2 cellular contexts compared by ENCODE assay signal in the genomic region with DNA sequence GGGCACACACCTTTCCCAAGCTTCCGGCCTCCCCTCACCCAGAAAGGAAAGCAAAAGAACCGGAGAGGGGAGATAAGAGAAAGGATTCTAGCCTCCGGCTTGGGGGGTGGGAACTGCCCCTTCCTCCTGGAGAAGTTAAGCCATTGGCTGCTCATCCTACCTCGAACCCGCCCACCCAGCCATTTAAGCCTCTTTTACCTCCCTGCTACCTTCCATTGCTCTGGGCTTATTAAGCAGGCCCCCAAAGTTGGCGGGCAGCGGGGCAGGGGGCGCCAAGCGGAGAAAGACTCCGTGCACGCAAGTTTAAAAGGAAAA.
TF ChIP-seq lines count a peak whose summit lies in the region.

No MANE protein-coding gene starts in this region.

TF ChIP-seq in A549, 52 proteins besides CTCF, POLR2A, EP300 and RAD21 (continued from another document):
- TF ChIP-seq, protein P1, sequence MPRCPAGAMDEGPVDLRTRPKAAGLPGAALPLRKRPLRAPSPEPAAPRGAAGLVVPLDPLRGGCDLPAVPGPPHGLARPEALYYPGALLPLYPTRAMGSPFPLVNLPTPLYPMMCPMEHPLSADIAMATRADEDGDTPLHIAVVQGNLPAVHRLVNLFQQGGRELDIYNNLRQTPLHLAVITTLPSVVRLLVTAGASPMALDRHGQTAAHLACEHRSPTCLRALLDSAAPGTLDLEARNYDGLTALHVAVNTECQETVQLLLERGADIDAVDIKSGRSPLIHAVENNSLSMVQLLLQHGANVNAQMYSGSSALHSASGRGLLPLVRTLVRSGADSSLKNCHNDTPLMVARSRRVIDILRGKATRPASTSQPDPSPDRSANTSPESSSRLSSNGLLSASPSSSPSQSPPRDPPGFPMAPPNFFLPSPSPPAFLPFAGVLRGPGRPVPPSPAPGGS (IDR thresholded peaks at IDR 0.05) = peak; percentile 87
- peak in 1 of 2 experiments; percentile 94; a peak in 3 of 5 replicates for TF ChIP-seq JUN (IDR thresholded peaks at IDR 0.05)

TF ChIP-seq in HepG2, 621 proteins besides CTCF, POLR2A, EP300 and RAD21 (continues in another document):
- TF ChIP-seq, protein P2, sequence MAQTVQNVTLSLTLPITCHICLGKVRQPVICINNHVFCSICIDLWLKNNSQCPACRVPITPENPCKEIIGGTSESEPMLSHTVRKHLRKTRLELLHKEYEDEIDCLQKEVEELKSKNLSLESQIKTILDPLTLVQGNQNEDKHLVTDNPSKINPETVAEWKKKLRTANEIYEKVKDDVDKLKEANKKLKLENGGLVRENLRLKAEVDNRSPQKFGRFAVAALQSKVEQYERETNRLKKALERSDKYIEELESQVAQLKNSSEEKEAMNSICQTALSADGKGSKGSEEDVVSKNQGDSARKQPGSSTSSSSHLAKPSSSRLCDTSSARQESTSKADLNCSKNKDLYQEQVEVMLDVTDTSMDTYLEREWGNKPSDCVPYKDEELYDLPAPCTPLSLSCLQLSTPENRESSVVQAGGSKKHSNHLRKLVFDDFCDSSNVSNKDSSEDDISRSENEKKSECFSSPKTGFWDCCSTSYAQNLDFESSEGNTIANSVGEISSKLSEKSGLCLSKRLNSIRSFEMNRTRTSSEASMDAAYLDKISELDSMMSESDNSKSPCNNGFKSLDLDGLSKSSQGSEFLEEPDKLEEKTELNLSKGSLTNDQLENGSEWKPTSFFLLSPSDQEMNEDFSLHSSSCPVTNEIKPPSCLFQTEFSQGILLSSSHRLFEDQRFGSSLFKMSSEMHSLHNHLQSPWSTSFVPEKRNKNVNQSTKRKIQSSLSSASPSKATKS (CRISPR knock-in tag; IDR thresholded peaks at IDR 0.05) = no peak
- TF ChIP-seq, protein P3, sequence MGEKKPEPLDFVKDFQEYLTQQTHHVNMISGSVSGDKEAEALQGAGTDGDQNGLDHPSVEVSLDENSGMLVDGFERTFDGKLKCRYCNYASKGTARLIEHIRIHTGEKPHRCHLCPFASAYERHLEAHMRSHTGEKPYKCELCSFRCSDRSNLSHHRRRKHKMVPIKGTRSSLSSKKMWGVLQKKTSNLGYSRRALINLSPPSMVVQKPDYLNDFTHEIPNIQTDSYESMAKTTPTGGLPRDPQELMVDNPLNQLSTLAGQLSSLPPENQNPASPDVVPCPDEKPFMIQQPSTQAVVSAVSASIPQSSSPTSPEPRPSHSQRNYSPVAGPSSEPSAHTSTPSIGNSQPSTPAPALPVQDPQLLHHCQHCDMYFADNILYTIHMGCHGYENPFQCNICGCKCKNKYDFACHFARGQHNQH (CRISPR knock-in tag; IDR thresholded peaks at IDR 0.05) = no peak
- TF ChIP-seq, protein P4, sequence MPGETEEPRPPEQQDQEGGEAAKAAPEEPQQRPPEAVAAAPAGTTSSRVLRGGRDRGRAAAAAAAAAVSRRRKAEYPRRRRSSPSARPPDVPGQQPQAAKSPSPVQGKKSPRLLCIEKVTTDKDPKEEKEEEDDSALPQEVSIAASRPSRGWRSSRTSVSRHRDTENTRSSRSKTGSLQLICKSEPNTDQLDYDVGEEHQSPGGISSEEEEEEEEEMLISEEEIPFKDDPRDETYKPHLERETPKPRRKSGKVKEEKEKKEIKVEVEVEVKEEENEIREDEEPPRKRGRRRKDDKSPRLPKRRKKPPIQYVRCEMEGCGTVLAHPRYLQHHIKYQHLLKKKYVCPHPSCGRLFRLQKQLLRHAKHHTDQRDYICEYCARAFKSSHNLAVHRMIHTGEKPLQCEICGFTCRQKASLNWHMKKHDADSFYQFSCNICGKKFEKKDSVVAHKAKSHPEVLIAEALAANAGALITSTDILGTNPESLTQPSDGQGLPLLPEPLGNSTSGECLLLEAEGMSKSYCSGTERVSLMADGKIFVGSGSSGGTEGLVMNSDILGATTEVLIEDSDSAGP (CRISPR knock-in tag; IDR thresholded peaks at IDR 0.05; ENCODE audit: borderline replicate concordance) = no peak
- TF ChIP-seq EHMT2 (IDR thresholded peaks at IDR 0.05; ENCODE audit: borderline replicate concordance, low read depth, low read length) (no peak), ARNTL (CRISPR knock-in tag; IDR thresholded peaks at IDR 0.05) (no peak), GABPB1 (CRISPR knock-in tag; IDR thresholded peaks at IDR 0.05) (0 out of 2 replicates have a peak, but pooled peaks have one; percentile 7), ZNF841 (CRISPR knock-in tag; IDR thresholded peaks at IDR 0.05; ENCODE audit: borderline replicate concordance) (no peak), JDP2 (CRISPR knock-in tag; IDR thresholded peaks at IDR 0.05; ENCODE audit: borderline replicate concordance) (no peak), ZFAT (CRISPR knock-in tag; conservative IDR thresholded peaks at IDR 0.05) (no peak), ZNF350 (CRISPR knock-in tag; IDR thresholded peaks at IDR 0.05; ENCODE audit: borderline replicate concordance, low read depth) (0 out of 2 replicates have a peak, but pooled peaks have one; percentile 23), KDM2A (CRISPR knock-in tag; IDR thresholded peaks at IDR 0.05; ENCODE audit: borderline replicate concordance, low read depth) (0 out of 2 replicates have a peak, but pooled peaks have one; percentile 1), ZNF781 (CRISPR knock-in tag; IDR thresholded peaks at IDR 0.05; ENCODE audit: borderline replicate concordance, not compliant biosample characterization) (no peak)
- TF ChIP-seq, protein P5, sequence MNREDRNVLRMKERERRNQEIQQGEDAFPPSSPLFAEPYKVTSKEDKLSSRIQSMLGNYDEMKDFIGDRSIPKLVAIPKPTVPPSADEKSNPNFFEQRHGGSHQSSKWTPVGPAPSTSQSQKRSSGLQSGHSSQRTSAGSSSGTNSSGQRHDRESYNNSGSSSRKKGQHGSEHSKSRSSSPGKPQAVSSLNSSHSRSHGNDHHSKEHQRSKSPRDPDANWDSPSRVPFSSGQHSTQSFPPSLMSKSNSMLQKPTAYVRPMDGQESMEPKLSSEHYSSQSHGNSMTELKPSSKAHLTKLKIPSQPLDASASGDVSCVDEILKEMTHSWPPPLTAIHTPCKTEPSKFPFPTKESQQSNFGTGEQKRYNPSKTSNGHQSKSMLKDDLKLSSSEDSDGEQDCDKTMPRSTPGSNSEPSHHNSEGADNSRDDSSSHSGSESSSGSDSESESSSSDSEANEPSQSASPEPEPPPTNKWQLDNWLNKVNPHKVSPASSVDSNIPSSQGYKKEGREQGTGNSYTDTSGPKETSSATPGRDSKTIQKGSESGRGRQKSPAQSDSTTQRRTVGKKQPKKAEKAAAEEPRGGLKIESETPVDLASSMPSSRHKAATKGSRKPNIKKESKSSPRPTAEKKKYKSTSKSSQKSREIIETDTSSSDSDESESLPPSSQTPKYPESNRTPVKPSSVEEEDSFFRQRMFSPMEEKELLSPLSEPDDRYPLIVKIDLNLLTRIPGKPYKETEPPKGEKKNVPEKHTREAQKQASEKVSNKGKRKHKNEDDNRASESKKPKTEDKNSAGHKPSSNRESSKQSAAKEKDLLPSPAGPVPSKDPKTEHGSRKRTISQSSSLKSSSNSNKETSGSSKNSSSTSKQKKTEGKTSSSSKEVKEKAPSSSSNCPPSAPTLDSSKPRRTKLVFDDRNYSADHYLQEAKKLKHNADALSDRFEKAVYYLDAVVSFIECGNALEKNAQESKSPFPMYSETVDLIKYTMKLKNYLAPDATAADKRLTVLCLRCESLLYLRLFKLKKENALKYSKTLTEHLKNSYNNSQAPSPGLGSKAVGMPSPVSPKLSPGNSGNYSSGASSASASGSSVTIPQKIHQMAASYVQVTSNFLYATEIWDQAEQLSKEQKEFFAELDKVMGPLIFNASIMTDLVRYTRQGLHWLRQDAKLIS (CRISPR knock-in tag; IDR thresholded peaks at IDR 0.05) = no peak
- TF ChIP-seq, protein P6, sequence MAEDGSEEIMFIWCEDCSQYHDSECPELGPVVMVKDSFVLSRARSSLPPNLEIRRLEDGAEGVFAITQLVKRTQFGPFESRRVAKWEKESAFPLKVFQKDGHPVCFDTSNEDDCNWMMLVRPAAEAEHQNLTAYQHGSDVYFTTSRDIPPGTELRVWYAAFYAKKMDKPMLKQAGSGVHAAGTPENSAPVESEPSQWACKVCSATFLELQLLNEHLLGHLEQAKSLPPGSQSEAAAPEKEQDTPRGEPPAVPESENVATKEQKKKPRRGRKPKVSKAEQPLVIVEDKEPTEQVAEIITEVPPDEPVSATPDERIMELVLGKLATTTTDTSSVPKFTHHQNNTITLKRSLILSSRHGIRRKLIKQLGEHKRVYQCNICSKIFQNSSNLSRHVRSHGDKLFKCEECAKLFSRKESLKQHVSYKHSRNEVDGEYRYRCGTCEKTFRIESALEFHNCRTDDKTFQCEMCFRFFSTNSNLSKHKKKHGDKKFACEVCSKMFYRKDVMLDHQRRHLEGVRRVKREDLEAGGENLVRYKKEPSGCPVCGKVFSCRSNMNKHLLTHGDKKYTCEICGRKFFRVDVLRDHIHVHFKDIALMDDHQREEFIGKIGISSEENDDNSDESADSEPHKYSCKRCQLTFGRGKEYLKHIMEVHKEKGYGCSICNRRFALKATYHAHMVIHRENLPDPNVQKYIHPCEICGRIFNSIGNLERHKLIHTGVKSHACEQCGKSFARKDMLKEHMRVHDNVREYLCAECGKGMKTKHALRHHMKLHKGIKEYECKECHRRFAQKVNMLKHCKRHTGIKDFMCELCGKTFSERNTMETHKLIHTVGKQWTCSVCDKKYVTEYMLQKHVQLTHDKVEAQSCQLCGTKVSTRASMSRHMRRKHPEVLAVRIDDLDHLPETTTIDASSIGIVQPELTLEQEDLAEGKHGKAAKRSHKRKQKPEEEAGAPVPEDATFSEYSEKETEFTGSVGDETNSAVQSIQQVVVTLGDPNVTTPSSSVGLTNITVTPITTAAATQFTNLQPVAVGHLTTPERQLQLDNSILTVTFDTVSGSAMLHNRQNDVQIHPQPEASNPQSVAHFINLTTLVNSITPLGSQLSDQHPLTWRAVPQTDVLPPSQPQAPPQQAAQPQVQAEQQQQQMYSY (CRISPR knock-in tag; IDR thresholded peaks at IDR 0.05) = peak; percentile 16; the same call in 1 of the 2 replicates
- TF ChIP-seq, protein P7, sequence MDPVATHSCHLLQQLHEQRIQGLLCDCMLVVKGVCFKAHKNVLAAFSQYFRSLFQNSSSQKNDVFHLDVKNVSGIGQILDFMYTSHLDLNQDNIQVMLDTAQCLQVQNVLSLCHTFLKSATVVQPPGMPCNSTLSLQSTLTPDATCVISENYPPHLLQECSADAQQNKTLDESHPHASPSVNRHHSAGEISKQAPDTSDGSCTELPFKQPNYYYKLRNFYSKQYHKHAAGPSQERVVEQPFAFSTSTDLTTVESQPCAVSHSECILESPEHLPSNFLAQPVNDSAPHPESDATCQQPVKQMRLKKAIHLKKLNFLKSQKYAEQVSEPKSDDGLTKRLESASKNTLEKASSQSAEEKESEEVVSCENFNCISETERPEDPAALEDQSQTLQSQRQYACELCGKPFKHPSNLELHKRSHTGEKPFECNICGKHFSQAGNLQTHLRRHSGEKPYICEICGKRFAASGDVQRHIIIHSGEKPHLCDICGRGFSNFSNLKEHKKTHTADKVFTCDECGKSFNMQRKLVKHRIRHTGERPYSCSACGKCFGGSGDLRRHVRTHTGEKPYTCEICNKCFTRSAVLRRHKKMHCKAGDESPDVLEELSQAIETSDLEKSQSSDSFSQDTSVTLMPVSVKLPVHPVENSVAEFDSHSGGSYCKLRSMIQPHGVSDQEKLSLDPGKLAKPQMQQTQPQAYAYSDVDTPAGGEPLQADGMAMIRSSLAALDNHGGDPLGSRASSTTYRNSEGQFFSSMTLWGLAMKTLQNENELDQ (CRISPR knock-in tag; IDR thresholded peaks at IDR 0.05; ENCODE audit: borderline replicate concordance) = no peak
- TF ChIP-seq, protein P8, sequence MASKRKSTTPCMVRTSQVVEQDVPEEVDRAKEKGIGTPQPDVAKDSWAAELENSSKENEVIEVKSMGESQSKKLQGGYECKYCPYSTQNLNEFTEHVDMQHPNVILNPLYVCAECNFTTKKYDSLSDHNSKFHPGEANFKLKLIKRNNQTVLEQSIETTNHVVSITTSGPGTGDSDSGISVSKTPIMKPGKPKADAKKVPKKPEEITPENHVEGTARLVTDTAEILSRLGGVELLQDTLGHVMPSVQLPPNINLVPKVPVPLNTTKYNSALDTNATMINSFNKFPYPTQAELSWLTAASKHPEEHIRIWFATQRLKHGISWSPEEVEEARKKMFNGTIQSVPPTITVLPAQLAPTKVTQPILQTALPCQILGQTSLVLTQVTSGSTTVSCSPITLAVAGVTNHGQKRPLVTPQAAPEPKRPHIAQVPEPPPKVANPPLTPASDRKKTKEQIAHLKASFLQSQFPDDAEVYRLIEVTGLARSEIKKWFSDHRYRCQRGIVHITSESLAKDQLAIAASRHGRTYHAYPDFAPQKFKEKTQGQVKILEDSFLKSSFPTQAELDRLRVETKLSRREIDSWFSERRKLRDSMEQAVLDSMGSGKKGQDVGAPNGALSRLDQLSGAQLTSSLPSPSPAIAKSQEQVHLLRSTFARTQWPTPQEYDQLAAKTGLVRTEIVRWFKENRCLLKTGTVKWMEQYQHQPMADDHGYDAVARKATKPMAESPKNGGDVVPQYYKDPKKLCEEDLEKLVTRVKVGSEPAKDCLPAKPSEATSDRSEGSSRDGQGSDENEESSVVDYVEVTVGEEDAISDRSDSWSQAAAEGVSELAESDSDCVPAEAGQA (IDR thresholded peaks at IDR 0.05; ENCODE audit: low read depth) = no peak
- TF ChIP-seq, protein P8 (CRISPR knock-in tag; IDR thresholded peaks at IDR 0.05; ENCODE audit: borderline replicate concordance) = no peak
- TF ChIP-seq, protein P9, sequence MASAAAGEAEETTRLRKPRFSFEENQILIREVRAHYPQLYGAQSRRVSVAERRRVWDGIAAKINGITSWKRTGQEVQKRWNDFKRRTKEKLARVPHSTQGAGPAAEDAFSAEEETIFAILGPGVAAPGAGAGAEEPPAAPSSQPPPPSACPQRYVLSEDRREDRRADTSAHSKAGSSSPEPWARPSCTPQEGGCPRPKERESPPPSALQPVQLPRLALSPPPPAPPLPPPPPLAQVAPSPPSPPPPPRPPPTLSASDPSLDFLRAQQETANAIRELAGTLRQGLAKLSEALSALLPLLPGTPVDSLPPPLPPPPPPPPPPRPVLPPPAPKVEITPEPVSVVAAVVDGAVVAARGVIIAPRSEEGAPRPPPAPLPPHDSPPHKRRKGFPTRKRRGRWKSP (CRISPR knock-in tag; IDR thresholded peaks at IDR 0.05) = 0 out of 2 replicates have a peak, but pooled peaks have one; percentile 30
- TF ChIP-seq, protein P10, sequence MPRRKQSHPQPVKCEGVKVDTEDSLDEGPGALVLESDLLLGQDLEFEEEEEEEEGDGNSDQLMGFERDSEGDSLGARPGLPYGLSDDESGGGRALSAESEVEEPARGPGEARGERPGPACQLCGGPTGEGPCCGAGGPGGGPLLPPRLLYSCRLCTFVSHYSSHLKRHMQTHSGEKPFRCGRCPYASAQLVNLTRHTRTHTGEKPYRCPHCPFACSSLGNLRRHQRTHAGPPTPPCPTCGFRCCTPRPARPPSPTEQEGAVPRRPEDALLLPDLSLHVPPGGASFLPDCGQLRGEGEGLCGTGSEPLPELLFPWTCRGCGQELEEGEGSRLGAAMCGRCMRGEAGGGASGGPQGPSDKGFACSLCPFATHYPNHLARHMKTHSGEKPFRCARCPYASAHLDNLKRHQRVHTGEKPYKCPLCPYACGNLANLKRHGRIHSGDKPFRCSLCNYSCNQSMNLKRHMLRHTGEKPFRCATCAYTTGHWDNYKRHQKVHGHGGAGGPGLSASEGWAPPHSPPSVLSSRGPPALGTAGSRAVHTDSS (CRISPR knock-in tag; conservative IDR thresholded peaks at IDR 0.05) = no peak
